In genomic region chr6:3361312-3362037, GRCh38 we compare ENCODE assay signal across 1 cellular context.
TF ChIP-seq lines count a peak whose summit lies in the region.

No MANE protein-coding gene starts in this region.

TF ChIP-seq in HepG2, 621 proteins besides CTCF, POLR2A, EP300 and RAD21 (continued from another document and continues in another):
- no peak for TF ChIP-seq ZIK1 (CRISPR knock-in tag; IDR thresholded peaks at IDR 0.05; ENCODE audit: borderline replicate concordance, low read depth)
- TF ChIP-seq DPF2 (CRISPR knock-in tag; IDR thresholded peaks at IDR 0.05; ENCODE audit: borderline replicate concordance, low read depth), result no peak
- TF ChIP-seq ZBTB7A (CRISPR knock-in tag; IDR thresholded peaks at IDR 0.05), result no peak; the same call in 1 of the 2 replicates
- TF ChIP-seq ZSCAN21 (CRISPR knock-in tag; IDR thresholded peaks at IDR 0.05; ENCODE audit: borderline replicate concordance), result no peak
- TF ChIP-seq PITX1 (CRISPR knock-in tag; IDR thresholded peaks at IDR 0.05), result no peak
- TF ChIP-seq ZNF12 (CRISPR knock-in tag; IDR thresholded peaks at IDR 0.05), result no peak
- TF ChIP-seq SMAD3 (CRISPR knock-in tag; IDR thresholded peaks at IDR 0.05), result 0 out of 2 replicates have a peak, but pooled peaks have one; percentile 19
- TF ChIP-seq ZNF20 (CRISPR knock-in tag; IDR thresholded peaks at IDR 0.05), result no peak
- TF ChIP-seq CSRNP1 (CRISPR knock-in tag; IDR thresholded peaks at IDR 0.05), result no peak
- no peak for TF ChIP-seq POLR2AphosphoS2 (IDR thresholded peaks at IDR 0.05; ENCODE audit: low read depth, low read length)
- TF ChIP-seq ZNF496 (CRISPR knock-in tag; IDR thresholded peaks at IDR 0.05; ENCODE audit: insufficient replicate concordance), result no peak
- TF ChIP-seq PHF21A (CRISPR knock-in tag; IDR thresholded peaks at IDR 0.05), result no peak
- no peak for TF ChIP-seq POLR2AphosphoS5 (IDR thresholded peaks at IDR 0.05; ENCODE audit: low read depth, low read length)
- TF ChIP-seq ZHX2 (IDR thresholded peaks at IDR 0.05; ENCODE audit: low read depth), result no peak
- TF ChIP-seq ZHX2 (CRISPR knock-in tag; IDR thresholded peaks at IDR 0.05; ENCODE audit: borderline replicate concordance), result no peak
- no peak for TF ChIP-seq REST (IDR thresholded peaks at IDR 0.05; ENCODE audit: borderline replicate concordance in 1 of 2, low read depth in 1 of 2, low read length in 2 of 2)
- no peak for TF ChIP-seq GABPB1 (CRISPR knock-in tag; IDR thresholded peaks at IDR 0.05)
- no peak for TF ChIP-seq ZFP36 (IDR thresholded peaks at IDR 0.05; ENCODE audit: borderline replicate concordance, low read depth, low read length, partially characterized antibody)
- no peak for TF ChIP-seq FOXP4 (CRISPR knock-in tag; IDR thresholded peaks at IDR 0.05)
- TF ChIP-seq MXI1 (IDR thresholded peaks at IDR 0.05; ENCODE audit: borderline replicate concordance, low read depth, low read length), result no peak; the same call in 2 of the 3 replicates
- TF ChIP-seq DMTF1 (CRISPR knock-in tag; IDR thresholded peaks at IDR 0.05), result no peak
- no peak for TF ChIP-seq ARNTL (CRISPR knock-in tag; IDR thresholded peaks at IDR 0.05)
- no peak for TF ChIP-seq RELA (CRISPR knock-in tag; IDR thresholded peaks at IDR 0.05)
- TF ChIP-seq MAX (IDR thresholded peaks at IDR 0.05), result peak; percentile 48
- peak; percentile 25; the same call in 1 of the 2 replicates for TF ChIP-seq SP4 (CRISPR knock-in tag; IDR thresholded peaks at IDR 0.05)
- TF ChIP-seq HNF1B (CRISPR knock-in tag; IDR thresholded peaks at IDR 0.05), result 0 out of 2 replicates have a peak, but pooled peaks have one; percentile 55
- no peak for TF ChIP-seq NRL (CRISPR knock-in tag; IDR thresholded peaks at IDR 0.05; ENCODE audit: borderline replicate concordance)
- TF ChIP-seq AGO1 (IDR thresholded peaks at IDR 0.05; ENCODE audit: low read depth, low read length, poor library complexity, severe bottlenecking), result no peak
- no peak for TF ChIP-seq NONO (IDR thresholded peaks at IDR 0.05)
- TF ChIP-seq NONO (CRISPR knock-in tag; conservative IDR thresholded peaks at IDR 0.05), result 0 out of 2 replicates have a peak, but pooled peaks have one; percentile 29
- TF ChIP-seq ZNF709 (CRISPR knock-in tag; IDR thresholded peaks at IDR 0.05), result no peak
- TF ChIP-seq ZNF569 (CRISPR knock-in tag; IDR thresholded peaks at IDR 0.05; ENCODE audit: borderline replicate concordance), result no peak
- no peak for TF ChIP-seq NCOA1 (CRISPR knock-in tag; IDR thresholded peaks at IDR 0.05)
- TF ChIP-seq HBP1 (CRISPR knock-in tag; IDR thresholded peaks at IDR 0.05; ENCODE audit: low read depth), result 0 out of 2 replicates have a peak, but pooled peaks have one; percentile 38
- 0 out of 2 replicates have a peak, but pooled peaks have one; percentile 10 for TF ChIP-seq NFYB (CRISPR knock-in tag; IDR thresholded peaks at IDR 0.05)
- no peak for TF ChIP-seq PAWR (CRISPR knock-in tag; IDR thresholded peaks at IDR 0.05; ENCODE audit: borderline replicate concordance)
- TF ChIP-seq HCFC1 (IDR thresholded peaks at IDR 0.05; ENCODE audit: low read depth, low read length), result no peak
- no peak for TF ChIP-seq BRCA1 (CRISPR knock-in tag; IDR thresholded peaks at IDR 0.05)
- no peak for TF ChIP-seq ZSCAN20 (CRISPR knock-in tag; IDR thresholded peaks at IDR 0.05; ENCODE audit: borderline replicate concordance)
- no peak; the same call in 1 of the 2 replicates for TF ChIP-seq ZSCAN31 (CRISPR knock-in tag; IDR thresholded peaks at IDR 0.05; ENCODE audit: low read depth)
- TF ChIP-seq, protein P1, sequence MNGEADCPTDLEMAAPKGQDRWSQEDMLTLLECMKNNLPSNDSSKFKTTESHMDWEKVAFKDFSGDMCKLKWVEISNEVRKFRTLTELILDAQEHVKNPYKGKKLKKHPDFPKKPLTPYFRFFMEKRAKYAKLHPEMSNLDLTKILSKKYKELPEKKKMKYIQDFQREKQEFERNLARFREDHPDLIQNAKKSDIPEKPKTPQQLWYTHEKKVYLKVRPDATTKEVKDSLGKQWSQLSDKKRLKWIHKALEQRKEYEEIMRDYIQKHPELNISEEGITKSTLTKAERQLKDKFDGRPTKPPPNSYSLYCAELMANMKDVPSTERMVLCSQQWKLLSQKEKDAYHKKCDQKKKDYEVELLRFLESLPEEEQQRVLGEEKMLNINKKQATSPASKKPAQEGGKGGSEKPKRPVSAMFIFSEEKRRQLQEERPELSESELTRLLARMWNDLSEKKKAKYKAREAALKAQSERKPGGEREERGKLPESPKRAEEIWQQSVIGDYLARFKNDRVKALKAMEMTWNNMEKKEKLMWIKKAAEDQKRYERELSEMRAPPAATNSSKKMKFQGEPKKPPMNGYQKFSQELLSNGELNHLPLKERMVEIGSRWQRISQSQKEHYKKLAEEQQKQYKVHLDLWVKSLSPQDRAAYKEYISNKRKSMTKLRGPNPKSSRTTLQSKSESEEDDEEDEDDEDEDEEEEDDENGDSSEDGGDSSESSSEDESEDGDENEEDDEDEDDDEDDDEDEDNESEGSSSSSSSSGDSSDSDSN (CRISPR knock-in tag; IDR thresholded peaks at IDR 0.05), result no peak
